Comparison of ENCODE assay signal across 8 cellular contexts in genomic region chr17:65231662-65232335, GRCh38.
DNase-seq lines count a peak whose midpoint lies in the region; ATAC-seq and TF ChIP-seq lines count a peak whose summit lies in the region.

No MANE protein-coding gene starts in this region.

- H3K4me2 ChIP-seq in smooth muscle cell: no peak overlapping the region

- H3K4me1 ChIP-seq in SJCRH30 (no peaks in the 10 kb centered on the region), smooth muscle cell (ENCODE audit: low read depth) (no peaks in the 10 kb centered on the region)

- H3K79me2 ChIP-seq in smooth muscle cell (ENCODE audit: low read depth): no peaks in the 10 kb centered on the region

- DNase-seq in AG08396 (ENCODE audit: low spot score) (peak; percentile 91), GM13976 (ENCODE audit: low spot score) (peak; percentile 80), MG63 (peak; percentile 78), SJCRH30 (peak; percentile 68 to 83), astrocyte of the cerebellum (ENCODE audit: low read depth) (peak; percentile 62), iPS DF 19.7 (ENCODE audit: low read depth, low spot score) (peak; percentile 56), smooth muscle cell (lab: John Stamatoyannopoulos, UW; ENCODE audit: unreplicated experiment) (no peak)

- H3K27ac ChIP-seq in SJCRH30: no peak overlapping the region
- H3K27ac ChIP-seq in smooth muscle cell (ENCODE audit: low read depth): no peak overlapping the region

- no peaks in the 10 kb centered on the region for H4K20me1 ChIP-seq in smooth muscle cell (ENCODE audit: low read depth)

- peaks cover 3% of the 10 kb centered on the region for H3K9me3 ChIP-seq in MG63
- H3K9me3 ChIP-seq in SJCRH30 (replicated peaks): no peaks in the 10 kb centered on the region; the same call in 1 of the 2 replicates
- no peaks in the 10 kb centered on the region for H3K9me3 ChIP-seq in smooth muscle cell (replicated peaks; ENCODE audit: low read depth)

- no peak overlapping the region for H3K9ac ChIP-seq in smooth muscle cell (ENCODE audit: low read depth)

- in situ Hi-C loops in GM13976 (cut with MboI; ENCODE audit: low sequenced_read_pairs, unreplicated experiment): no loop called here
- in situ Hi-C loops in astrocyte of the cerebellum (cut with HindIII; ENCODE audit: low sequenced_read_pairs): no loop called here

- TF ChIP-seq CTCF in GM13976 (IDR thresholded peaks at IDR 0.05; ENCODE audit: borderline replicate concordance, control extremely low read depth, extremely low read depth, insufficient read depth, missing control alignments) (peak; percentile 68), astrocyte of the cerebellum (IDR thresholded peaks at IDR 0.05; ENCODE audit: low read depth, low read length, missing control alignments) (peak; percentile 88), smooth muscle cell (IDR thresholded peaks at IDR 0.05; ENCODE audit: borderline replicate concordance, insufficient read depth, poor library complexity, severe bottlenecking) (peak; percentile 75)

- 44% methylated on average over 8 of the region's 8 CpGs for WGBS in smooth muscle cell (ENCODE audit: low lambda C conversion rate)

- H3K27me3 ChIP-seq in MG63: no peaks in the 10 kb centered on the region
- no peaks in the 10 kb centered on the region for H3K27me3 ChIP-seq in SJCRH30
- H3K27me3 ChIP-seq in smooth muscle cell (ENCODE audit: low read depth): no peaks in the 10 kb centered on the region

- peaks cover 6% of the 10 kb centered on the region for H3F3A ChIP-seq in smooth muscle cell (ENCODE audit: low read depth)

- no peak for ATAC-seq in HG03342 (IDR thresholded peaks at IDR 0.05; ENCODE audit: unreplicated experiment)

- H2AFZ ChIP-seq in smooth muscle cell (ENCODE audit: low read depth): no peak overlapping the region

- H3K36me3 ChIP-seq in MG63 (no peaks in the 10 kb centered on the region), SJCRH30 (no peaks in the 10 kb centered on the region), smooth muscle cell (ENCODE audit: low read depth) (no peaks in the 10 kb centered on the region)

- H3K4me3 ChIP-seq in MG63 (no peak overlapping the region), SJCRH30 (no peak overlapping the region), astrocyte of the cerebellum (ENCODE audit: low read depth, low read length) (no peak overlapping the region), smooth muscle cell (no peak overlapping the region)
